Comparison of ENCODE assay signal across 8 cellular contexts in genomic region chr15:78177447-78177873, GRCh38. TPM values are rescaled to one million over a fixed set of nuclear protein-coding genes. Genes with fewer than 3 reads are reported as not detected.
A peak's percentile ranks its signal among the peaks of the same experiment; 100 is the strongest.
DNase-seq lines count a peak whose midpoint lies in the region; ATAC-seq and TF ChIP-seq lines count a peak whose summit lies in the region.

No MANE protein-coding gene starts in this region.

- H3K27ac ChIP-seq in DOHH2 (ENCODE audit: low read depth, low read length) (no peak overlapping the region), Karpas-422 (ENCODE audit: low read length) (no peak overlapping the region), gastroesophageal sphincter (no peak overlapping the region)

- H3K79me2 ChIP-seq in DOHH2 (ENCODE audit: control insufficient read depth, low read length) (no peaks in the 10 kb centered on the region), Karpas-422 (ENCODE audit: low read length) (no peaks in the 10 kb centered on the region)

- H3K27ac Mint-ChIP-seq in activated CD4-positive, alpha-beta memory T cell treated with anti-CD3 and anti-CD28 coated beads for 36 hours = no peak overlapping the region

- H4K20me1 ChIP-seq in DOHH2 (ENCODE audit: control insufficient read depth, insufficient read depth, low read depth, low read length) = no peaks in the 10 kb centered on the region
- H4K20me1 ChIP-seq in Karpas-422 (ENCODE audit: insufficient read depth, low read depth, low read length) = no peaks in the 10 kb centered on the region

- H2AFZ ChIP-seq in Karpas-422 (ENCODE audit: low read length) = no peak overlapping the region

- peaks cover 21% of the 10 kb centered on the region for H3K4me1 ChIP-seq in DOHH2 (ENCODE audit: control insufficient read depth, low read length)
- H3K4me1 ChIP-seq in Karpas-422 (ENCODE audit: low read length) = no peaks in the 10 kb centered on the region
- peaks cover 0 to 4% (median 0%) of the 10 kb centered on the region in 3 donors for H3K4me1 ChIP-seq in gastroesophageal sphincter

- no peak overlapping the region for H3K4me3 ChIP-seq in DOHH2 (ENCODE audit: low read length)
- no peak overlapping the region for H3K4me3 ChIP-seq in Karpas-422 (ENCODE audit: low read length)
- H3K4me3 ChIP-seq in gastroesophageal sphincter = no peak overlapping the region

- no peak for TF ChIP-seq POLR2A in gastroesophageal sphincter (IDR thresholded peaks at IDR 0.05)

- H3K27me3 Mint-ChIP-seq in activated CD4-positive, alpha-beta memory T cell treated with anti-CD3 and anti-CD28 coated beads for 36 hours = no peaks in the 10 kb centered on the region

- intact Hi-C loops in activated CD4-positive, alpha-beta memory T cell treated with anti-CD3 and anti-CD28 coated beads for 36 hours (cut with micrococcal nuclease) = loop anchor here (1.0 kb wide), 1 partner anchor 64 kb away; no protein-coding TSS in a partner anchor
- intact Hi-C loops in posterior cingulate gyrus (cut with DNase I) = loop anchor here (1.0 to 5.0 kb wide), 2 partner anchors 45 to 64 kb away; partner anchors contain the start of gene CIB2

- ATAC-seq in gastroesophageal sphincter = no peak

- peaks cover 8% of the 10 kb centered on the region for H3K36me3 Mint-ChIP-seq in activated CD4-positive, alpha-beta memory T cell treated with anti-CD3 and anti-CD28 coated beads for 36 hours

- POLR2A ChIA-PET in activated CD4-positive, alpha-beta memory T cell treated with anti-CD3 and anti-CD28 coated beads for 36 hours (lab: Charles Lee) = no interaction called here

- H3K36me3 ChIP-seq in DOHH2 (ENCODE audit: control insufficient read depth, low read length) = peaks cover 4% of the 10 kb centered on the region
- peaks cover under 1% of the 10 kb centered on the region; the same call in 1 of the 2 replicates for H3K36me3 ChIP-seq in Karpas-422 (ENCODE audit: insufficient read depth, low read length)
- peaks cover 0 to 22% of the 10 kb centered on the region in 2 donors for H3K36me3 ChIP-seq in gastroesophageal sphincter

- H3K4me1 Mint-ChIP-seq in activated CD4-positive, alpha-beta memory T cell treated with anti-CD3 and anti-CD28 coated beads for 36 hours (ENCODE audit: low read depth) = peaks cover 14% of the 10 kb centered on the region

- H3K9me3 ChIP-seq in DOHH2 (ENCODE audit: control insufficient read depth, insufficient read depth, low read length) (no peaks in the 10 kb centered on the region), Karpas-422 (ENCODE audit: low read length) (no peaks in the 10 kb centered on the region), gastroesophageal sphincter (no peaks in the 10 kb centered on the region)

- H3K9ac ChIP-seq in Karpas-422 (ENCODE audit: low read length) = no peak overlapping the region

- CTCF ChIA-PET in activated CD4-positive, alpha-beta memory T cell treated with anti-CD3 and anti-CD28 coated beads for 36 hours (lab: Charles Lee) = interaction anchor here (0.5 to 3.6 kb wide), 14 partner anchors 9 to 403 kb away, joined by 3 to 40 read pairs (median 4); no protein-coding TSS in a partner anchor

- no peaks in the 10 kb centered on the region for H3F3A ChIP-seq in DOHH2 (ENCODE audit: control insufficient read depth, insufficient read depth)

- DNase-seq in Karpas-422 (peak; percentile 75), posterior cingulate gyrus (peak in 7 of 10 donors; percentile 36 to 92 (median 72)), GF-D8 (lab: John Stamatoyannopoulos, UW) (no peak), NCI-H2029 (lab: John Stamatoyannopoulos, UW) (no peak), GOT3 (lab: John Stamatoyannopoulos, UW) (no peak)
- peak; percentile 59 for DNase-seq in activated CD4-positive, alpha-beta memory T cell treated with anti-CD3 and anti-CD28 coated beads for 36 hours

- WGBS in gastroesophageal sphincter (ENCODE audit: low coverage in 1 of 2), 2 donors = 22 to 62% methylated on average over 2 to 11 of the region's 12 CpGs

- no peaks in the 10 kb centered on the region for H3K9me3 Mint-ChIP-seq in activated CD4-positive, alpha-beta memory T cell treated with anti-CD3 and anti-CD28 coated beads for 36 hours

- H3K4me3 Mint-ChIP-seq in activated CD4-positive, alpha-beta memory T cell treated with anti-CD3 and anti-CD28 coated beads for 36 hours = no peak overlapping the region

- no peak overlapping the region for H3K4me2 ChIP-seq in DOHH2 (ENCODE audit: low read length)
- H3K4me2 ChIP-seq in Karpas-422 (ENCODE audit: low read depth, low read length, poor library complexity, severe bottlenecking) = no peak overlapping the region

- TF ChIP-seq CTCF in DOHH2 (IDR thresholded peaks at IDR 0.05; ENCODE audit: low read depth, low read length, poor library complexity, severe bottlenecking) (peak; percentile 83), gastroesophageal sphincter (IDR thresholded peaks at IDR 0.05) (peak in 3 of 4 experiments; percentile 36 to 70 (median 44))

- H3K27me3 ChIP-seq in DOHH2 (ENCODE audit: control insufficient read depth, low read length) (peaks cover 7% of the 10 kb centered on the region), Karpas-422 (ENCODE audit: low read length) (no peaks in the 10 kb centered on the region), gastroesophageal sphincter (no peaks in the 10 kb centered on the region)

- TF ChIP-seq EP300 in gastroesophageal sphincter (IDR thresholded peaks at IDR 0.05) = no peak

- H3K9me2 ChIP-seq in DOHH2 (replicated peaks; ENCODE audit: control insufficient read depth, low read length) (no peaks in the 10 kb centered on the region), Karpas-422 (replicated peaks; ENCODE audit: insufficient read depth, low read length) (no peaks in the 10 kb centered on the region)

RNA-seq across cellular contexts. Expression of gene IDH3A, which starts 28.3 kb away (rescaled TPM):
- total RNA-seq in Karpas-422 (2014; rRNA removed; shearing (Covaris generic); ENCODE audit: low replicate concordance) = 49.3 and 57.2 TPM in 2 replicates
- total RNA-seq in activated CD4-positive, alpha-beta memory T cell treated with anti-CD3 and anti-CD28 coated beads for 36 hours = 100 to 1,000 TPM; 106 to 111 TPM
- 100 to 1,000 TPM in 2 of 4 donors, 10 to 100 TPM in 2; 81.1 to 129 (median 97.0) TPM for total RNA-seq in gastroesophageal sphincter

RNA-seq across cellular contexts. Expression of gene CIB2, which starts 46.2 kb away (rescaled TPM):
- 1.1 and 4.4 TPM in 2 replicates for total RNA-seq in Karpas-422 (2014; rRNA removed; shearing (Covaris generic); ENCODE audit: low replicate concordance)
- 1 to 10 TPM; 2.0 to 2.2 TPM for total RNA-seq in activated CD4-positive, alpha-beta memory T cell treated with anti-CD3 and anti-CD28 coated beads for 36 hours
- total RNA-seq in gastroesophageal sphincter = 10 to 100 TPM in 2 of 4 donors, 1 to 10 TPM in 2; 3.0 to 17.4 (median 8.8) TPM

RNA-seq across cellular contexts. Expression of gene ACSBG1, which starts 56.9 kb away (rescaled TPM):
- total RNA-seq in Karpas-422 (2014; rRNA removed; shearing (Covaris generic); ENCODE audit: low replicate concordance) = not detected in 2 replicates
- total RNA-seq in activated CD4-positive, alpha-beta memory T cell treated with anti-CD3 and anti-CD28 coated beads for 36 hours = under 1 TPM in 1 of 2 experiments, not detected in 1; 0.26 TPM
- total RNA-seq in gastroesophageal sphincter = 1 to 10 TPM in 3 of 4 donors, under 1 TPM in 1; 0.67 to 6.4 (median 1.9) TPM

Comparison
In these comparisons a context has a peak if more than half of its experiments do, and no peak if none do; other contexts are left out.
1. DNase-seq: peak in Karpas-422 (single experiment), activated CD4-positive, alpha-beta memory T cell treated with anti-CD3 and anti-CD28 coated beads for 36 hours (single experiment) and posterior cingulate gyrus (7 of 10); none in GF-D8 (single experiment), NCI-H2029 (single experiment) and GOT3 (single experiment).